ENCODE assay signal across 1 cellular context in the genomic region with DNA sequence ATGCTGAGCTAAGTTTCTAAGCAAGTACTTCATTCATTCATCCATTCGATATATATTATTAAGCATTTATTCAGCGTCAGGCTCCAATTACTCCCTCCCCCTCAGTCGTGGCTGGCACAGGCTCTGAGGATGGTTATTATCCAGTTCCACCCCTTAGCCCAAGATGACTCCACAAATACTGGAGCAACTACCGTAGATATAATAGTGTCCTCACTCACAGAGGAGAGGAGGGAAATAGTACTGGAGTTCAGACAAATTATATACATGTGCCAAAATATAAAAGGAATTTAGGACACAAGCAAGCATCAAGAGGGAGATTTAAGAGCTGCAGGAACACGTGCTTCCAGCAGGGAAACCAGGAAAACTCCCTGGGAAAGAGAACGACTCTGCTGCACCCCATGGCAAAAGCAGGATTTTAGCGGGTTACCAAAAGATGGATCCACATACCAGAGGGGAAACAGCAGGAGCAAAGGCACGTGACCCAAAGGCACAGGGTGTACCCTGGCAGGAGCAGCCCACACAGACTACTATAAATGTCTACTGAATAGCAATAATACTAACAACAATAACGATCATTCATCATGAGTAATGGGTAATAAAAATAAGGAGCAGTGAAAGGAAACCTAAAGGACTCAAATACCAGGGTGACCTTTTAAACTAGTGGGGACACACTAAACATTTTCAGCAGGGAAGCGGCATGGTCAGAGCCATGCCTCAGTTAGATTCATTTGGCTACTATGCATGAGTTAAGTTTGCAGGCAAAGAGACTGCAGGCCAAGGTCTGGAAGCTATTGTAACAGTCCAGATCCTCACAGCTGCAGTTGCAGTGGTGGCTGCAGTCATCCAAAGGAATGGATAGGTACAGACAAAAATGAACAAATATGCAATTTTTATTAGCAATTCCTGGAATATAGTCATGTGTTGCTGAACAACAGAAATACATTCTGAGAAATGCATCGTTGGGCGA.
TF ChIP-seq lines count a peak whose summit lies in the region.

No MANE protein-coding gene starts in this region.

TF ChIP-seq in IMR-90, 13 proteins besides CTCF, POLR2A, EP300 and RAD21:
- TF ChIP-seq RFX5 (IDR thresholded peaks at IDR 0.05; ENCODE audit: low read depth, low read length) (no peak), MAFK (IDR thresholded peaks at IDR 0.05; ENCODE audit: low read depth, low read length) (no peak), BHLHE40 (IDR thresholded peaks at IDR 0.05; ENCODE audit: low read depth, low read length) (no peak), MAZ (IDR thresholded peaks at IDR 0.05; ENCODE audit: borderline replicate concordance, low read depth, low read length) (no peak), RCOR1 (IDR thresholded peaks at IDR 0.05; ENCODE audit: insufficient replicate concordance, low read length) (no peak), CEBPB (IDR thresholded peaks at IDR 0.05; ENCODE audit: low read depth, low read length) (no peak), CHD1 (IDR thresholded peaks at IDR 0.05; ENCODE audit: low read depth, low read length) (no peak), SMC3 (IDR thresholded peaks at IDR 0.05; ENCODE audit: low read depth, low read length) (no peak), NFE2L2 (IDR thresholded peaks at IDR 0.05; ENCODE audit: low read depth, low read length) (no peak), FOS (IDR thresholded peaks at IDR 0.05; ENCODE audit: low read depth, low read length) (no peak), MXI1 (IDR thresholded peaks at IDR 0.05; ENCODE audit: borderline replicate concordance, low read depth, low read length) (no peak)
- TF ChIP-seq, protein P1, sequence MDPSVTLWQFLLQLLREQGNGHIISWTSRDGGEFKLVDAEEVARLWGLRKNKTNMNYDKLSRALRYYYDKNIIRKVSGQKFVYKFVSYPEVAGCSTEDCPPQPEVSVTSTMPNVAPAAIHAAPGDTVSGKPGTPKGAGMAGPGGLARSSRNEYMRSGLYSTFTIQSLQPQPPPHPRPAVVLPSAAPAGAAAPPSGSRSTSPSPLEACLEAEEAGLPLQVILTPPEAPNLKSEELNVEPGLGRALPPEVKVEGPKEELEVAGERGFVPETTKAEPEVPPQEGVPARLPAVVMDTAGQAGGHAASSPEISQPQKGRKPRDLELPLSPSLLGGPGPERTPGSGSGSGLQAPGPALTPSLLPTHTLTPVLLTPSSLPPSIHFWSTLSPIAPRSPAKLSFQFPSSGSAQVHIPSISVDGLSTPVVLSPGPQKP (IDR thresholded peaks at IDR 0.05; ENCODE audit: borderline replicate concordance, low read depth, low read length), result no peak
- TF ChIP-seq, protein P2, sequence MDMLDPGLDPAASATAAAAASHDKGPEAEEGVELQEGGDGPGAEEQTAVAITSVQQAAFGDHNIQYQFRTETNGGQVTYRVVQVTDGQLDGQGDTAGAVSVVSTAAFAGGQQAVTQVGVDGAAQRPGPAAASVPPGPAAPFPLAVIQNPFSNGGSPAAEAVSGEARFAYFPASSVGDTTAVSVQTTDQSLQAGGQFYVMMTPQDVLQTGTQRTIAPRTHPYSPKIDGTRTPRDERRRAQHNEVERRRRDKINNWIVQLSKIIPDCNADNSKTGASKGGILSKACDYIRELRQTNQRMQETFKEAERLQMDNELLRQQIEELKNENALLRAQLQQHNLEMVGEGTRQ (IDR thresholded peaks at IDR 0.05; ENCODE audit: low read depth, low read length), result no peak
